11 cellular contexts compared by ENCODE assay signal in the genomic region with DNA sequence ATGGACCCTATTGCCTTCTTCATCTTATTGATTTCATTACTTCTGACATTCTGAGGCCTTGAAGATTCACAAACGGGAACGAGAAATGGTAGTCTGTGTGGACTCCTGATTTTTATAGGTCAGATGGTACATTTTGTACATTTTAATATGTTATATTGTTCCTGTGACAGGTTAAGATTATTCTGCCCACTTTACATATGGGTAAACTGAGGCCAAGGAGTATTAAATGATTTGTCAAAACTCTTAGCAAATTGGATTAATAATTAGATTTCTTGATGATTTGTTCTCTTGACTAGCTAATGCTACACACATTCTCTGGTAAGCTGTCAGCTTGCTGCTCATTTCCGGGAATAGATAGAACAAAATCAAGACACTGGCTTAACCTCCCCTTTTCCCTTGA. TPM values are rescaled to one million over a fixed set of nuclear protein-coding genes. Genes with fewer than 3 reads are reported as not detected.
A peak's percentile ranks its signal among the peaks of the same experiment; 100 is the strongest.
DNase-seq lines count a peak whose midpoint lies in the region; ATAC-seq, FAIRE-seq and TF ChIP-seq lines count a peak whose summit lies in the region.
"Had no signal": no experiment of that assay in that cellular context is flagged by ENCODE, and none has a peak within 500 bp of the region (broad histone marks: within the 10 kb centered on the region; RNA-seq: fewer than 3 reads in every experiment).

No MANE protein-coding gene starts in this region.

- CTCF ChIA-PET in HepG2 (lab: Yijun Ruan, JAX; ENCODE audit: low intra/inter-chr PET ratio, low total read pairs) = no interaction called here

- H3K4me1 ChIP-seq in HepG2 (ENCODE audit: insufficient read depth, low read length) = peaks cover 43% of the 10 kb centered on the region
- H3K4me1 ChIP-seq in right lobe of liver = peaks cover 0 to 13% (median 4%) of the 10 kb centered on the region in 4 donors
- H3K4me1 ChIP-seq in adipocyte (ENCODE audit: control insufficient read depth, insufficient read depth, low read length) = peaks cover 12% of the 10 kb centered on the region
- peaks cover 9 to 24% of the 10 kb centered on the region in 2 donors for H3K4me1 ChIP-seq in muscle layer of duodenum (ENCODE audit: control insufficient read depth in 1 of 2, insufficient read depth in 2 of 2, low read length in 2 of 2)
- H3K4me1 ChIP-seq in upper lobe of left lung = peaks cover 14 to 42% (median 16%) of the 10 kb centered on the region in 4 donors

- H3K27me3 ChIP-seq in HepG2 (ENCODE audit: control insufficient read depth in 1 of 2, insufficient read depth in 2 of 2, low read length in 2 of 2) = no peaks in the 10 kb centered on the region; a peak in 1 of 5 replicates
- no peaks in the 10 kb centered on the region for H3K27me3 ChIP-seq in right lobe of liver
- H3K27me3 ChIP-seq in adipocyte (replicated peaks; ENCODE audit: control insufficient read depth, insufficient read depth, low read length) = no peaks in the 10 kb centered on the region
- no peaks in the 10 kb centered on the region for H3K27me3 ChIP-seq in muscle layer of duodenum (ENCODE audit: low read depth, low read length)
- H3K27me3 ChIP-seq in upper lobe of left lung = no peaks in the 10 kb centered on the region

- peak overlapping the region in 1 of 3 experiments; percentile 80; a peak in 2 of 6 replicates for H3K4me3 ChIP-seq in HepG2 (replicated peaks in 1 of 3; ENCODE audit: insufficient read depth in 1 of 3, low read depth in 2 of 3, low read length in 3 of 3)
- H3K4me3 ChIP-seq in right lobe of liver = no peak overlapping the region
- H3K4me3 ChIP-seq in adipocyte (ENCODE audit: low read length) = peak overlapping the region; percentile 91
- H3K4me3 ChIP-seq in muscle layer of duodenum (ENCODE audit: low read depth in 1 of 2, low read length in 2 of 2) = peak overlapping the region; percentile 74 to 89
- H3K4me3 ChIP-seq in upper lobe of left lung = peak overlapping the region in 1 of 4 donors; percentile 85

- intact Hi-C loops in HepG2 (cut with micrococcal nuclease; ENCODE audit: unreplicated experiment) (no loop called here), right lobe of liver (cut with DNase I) (no loop called here)

- H3K36me3 ChIP-seq in HepG2 (replicated peaks in 1 of 2; ENCODE audit: control insufficient read depth in 1 of 2, insufficient read depth in 2 of 2, low read length in 2 of 2) = peaks cover 2 to 23% of the 10 kb centered on the region in 2 experiments
- peaks cover 0 to 36% (median 7%) of the 10 kb centered on the region in 4 donors for H3K36me3 ChIP-seq in right lobe of liver
- peaks cover 36% of the 10 kb centered on the region for H3K36me3 ChIP-seq in adipocyte (ENCODE audit: control insufficient read depth, insufficient read depth, low read length, severe bottlenecking)
- peaks cover 15 to 18% of the 10 kb centered on the region in 2 donors for H3K36me3 ChIP-seq in muscle layer of duodenum (ENCODE audit: control insufficient read depth in 1 of 2, insufficient read depth in 2 of 2, low read length in 2 of 2)
- peaks cover 4 to 36% (median 27%) of the 10 kb centered on the region in 4 donors for H3K36me3 ChIP-seq in upper lobe of left lung

- TF ChIP-seq EP300 in HepG2 (IDR thresholded peaks at IDR 0.05; ENCODE audit: low read depth in 2 of 2, low read length in 2 of 2) (no peak), HepG2 (CRISPR knock-in tag; IDR thresholded peaks at IDR 0.05; ENCODE audit: borderline replicate concordance) (no peak), upper lobe of left lung (IDR thresholded peaks at IDR 0.05) (no peak)

- H4K20me1 ChIP-seq in HepG2 (ENCODE audit: insufficient read depth, low read length) = peaks cover 4% of the 10 kb centered on the region; the same call in 1 of the 2 replicates

- no peak for TF ChIP-seq RAD21 in HepG2 (CRISPR knock-in tag; IDR thresholded peaks at IDR 0.05)

- WGBS in HepG2 (ENCODE audit: low lambda C conversion rate) = 94% methylated on average over 3 of the region's 3 CpGs
- WGBS in right lobe of liver (ENCODE audit: insufficient coverage, low coverage, low lambda C conversion rate, missing lambda C conversion rate) = 94% methylated on average over 3 of the region's 3 CpGs
- WGBS in upper lobe of left lung, 2 donors = 86 to 93% methylated on average over 3 of the region's 3 CpGs

- peak overlapping the region; percentile 97 for H3K4me2 ChIP-seq in HepG2 (ENCODE audit: low read depth, low read length)

- POLR2A ChIA-PET in HepG2 (lab: Yijun Ruan, JAX) = interaction anchor here (0.8 to 6.4 kb wide), 3 partner anchors 8 to 127 kb away, joined by 3 to 111 read pairs (median 4); a partner anchor contains a TSS

- no TSS peak for BruUV-seq in HepG2 (replicated peaks; lab: Mats Ljungman, UMichigan)

- TF ChIP-seq POLR2A in HepG2 (IDR thresholded peaks at IDR 0.05; ENCODE audit: insufficient read depth in 1 of 2, low read depth in 2 of 2, low read length in 2 of 2) = no peak
- TF ChIP-seq POLR2A in right lobe of liver (IDR thresholded peaks at IDR 0.05) = no peak
- no peak for TF ChIP-seq POLR2A in upper lobe of left lung (IDR thresholded peaks at IDR 0.05)

- H3K79me2 ChIP-seq in HepG2 (ENCODE audit: insufficient read depth, low read length) = peaks cover 34% of the 10 kb centered on the region

- ATAC-seq in HepG2 (no peak), right lobe of liver (no peak), upper lobe of left lung (ENCODE audit: low FRiP score in 2 of 2) (no peak), HG02981 (IDR thresholded peaks at IDR 0.05; ENCODE audit: unreplicated experiment) (no peak), GM21447 (IDR thresholded peaks at IDR 0.05; ENCODE audit: unreplicated experiment) (no peak)

- FAIRE-seq in HepG2 (lab: Jason Lieb, UNC) = no peak
- no peak for FAIRE-seq in GM19239 (lab: Jason Lieb, UNC)
- FAIRE-seq: kidney had no signal

- H3K9ac ChIP-seq in HepG2 (ENCODE audit: insufficient read depth, low read depth, low read length) (peak overlapping the region; percentile 99; the same call in 1 of the 2 replicates), adipocyte (ENCODE audit: low read length) (peak overlapping the region; percentile 98)

- TF ChIP-seq CTCF in HepG2 (CRISPR knock-in tag; IDR thresholded peaks at IDR 0.05) (no peak), right lobe of liver (IDR thresholded peaks at IDR 0.05) (no peak), upper lobe of left lung (IDR thresholded peaks at IDR 0.05) (no peak)

- in situ Hi-C loops in HepG2 (cut with HindIII; ENCODE audit: extremely low pct_ligation_motif_present, low pct_unique_long_range_greater_than_20kb) = no loop called here

- no peak overlapping the region for H3K27ac ChIP-seq in HepG2 (ENCODE audit: extremely low read length, insufficient read depth, low read length)
- no peak overlapping the region for H3K27ac ChIP-seq in right lobe of liver
- H3K27ac ChIP-seq in muscle layer of duodenum (ENCODE audit: low read length) = no peak overlapping the region
- peak overlapping the region in 3 of 4 donors; percentile 92 to 97 (median 95) for H3K27ac ChIP-seq in upper lobe of left lung

- H3K9me3 ChIP-seq in HepG2 (ENCODE audit: low read length) = no peaks in the 10 kb centered on the region
- H3K9me3 ChIP-seq in right lobe of liver = no peaks in the 10 kb centered on the region
- H3K9me3 ChIP-seq in adipocyte (ENCODE audit: control insufficient read depth, low read length) = no peaks in the 10 kb centered on the region
- H3K9me3 ChIP-seq in muscle layer of duodenum (ENCODE audit: control insufficient read depth in 1 of 2, low read length in 2 of 2) = no peaks in the 10 kb centered on the region
- no peaks in the 10 kb centered on the region for H3K9me3 ChIP-seq in upper lobe of left lung

- no peak overlapping the region for H2AFZ ChIP-seq in HepG2 (ENCODE audit: low read length)

- DNase-seq in HepG2 (ENCODE audit: low spot score) = no peak
- no peak for DNase-seq in right lobe of liver
- DNase-seq in adipocyte (ENCODE audit: low read depth) = no peak
- DNase-seq in upper lobe of left lung = no peak
- no peak for DNase-seq in GM19239 (ENCODE audit: insufficient read length, low spot score)
- DNase-seq: kidney; NCI-H2081; stimulated activated CD4-positive, alpha-beta T cell treated with anti-CD3 and anti-CD28 coated beads, Interleukin-4, amount 100 ng/mL, for 4 hours had no signal

RNA-seq across cellular contexts. Expression of a gene that starts 1.9 kb away (rescaled TPM):
- 26.9 and 28.5 TPM in 2 replicates for total RNA-seq in HepG2 (2016; rRNA removed; fragmentation: Illumina TruSeq; extraction: Trizol)
- 5.7 and 6.2 TPM in 2 replicates for total RNA-seq in HepG2 (2016; cell fraction: cytosol; rRNA removed; fragmentation: Illumina TruSeq; extraction: Trizol; ENCODE audit: low read depth)
- total RNA-seq in HepG2 (2016; cell fraction: insoluble cytoplasmic fraction; rRNA removed; fragmentation: Illumina TruSeq; extraction: Trizol) = 26.1 and 26.8 TPM in 2 replicates
- total RNA-seq in HepG2 (2016; cell fraction: membrane; rRNA removed; fragmentation: Illumina TruSeq; extraction: Trizol) = 22.1 and 22.4 TPM in 2 replicates
- total RNA-seq in HepG2 (2016; cell fraction: nucleus; rRNA removed; fragmentation: Illumina TruSeq; extraction: Trizol) = 19.0 and 21.2 TPM in 2 replicates
- polyA plus RNA-seq in HepG2 (2011; rRNA removed) = 28.1 and 30.1 TPM in 2 replicates
- 16.8 and 17.2 TPM in 2 replicates for polyA plus RNA-seq in HepG2 (2011; cell fraction: cytosol; rRNA removed)
- 46.4 and 53.9 TPM in 2 replicates for polyA plus RNA-seq in HepG2 (2011; cell fraction: nucleus; rRNA removed)
- polyA plus RNA-seq in HepG2 (2012) = 15.6 and 16.9 TPM in 2 replicates
- polyA plus RNA-seq in HepG2 (2016; cell fraction: cytosol; fragmentation: Illumina TruSeq; extraction: Trizol; ENCODE audit: low read depth) = 3.1 and 3.3 TPM in 2 replicates
- 22.4 and 24.1 TPM in 2 replicates for polyA plus RNA-seq in HepG2 (2016; cell fraction: insoluble cytoplasmic fraction; fragmentation: Illumina TruSeq; extraction: Trizol; ENCODE audit: low read depth)
- polyA plus RNA-seq in HepG2 (2016; cell fraction: membrane; fragmentation: Illumina TruSeq; extraction: Trizol; ENCODE audit: low read depth) = 11.4 TPM in 2 replicates
- polyA plus RNA-seq in HepG2 (2016; cell fraction: nucleus; fragmentation: Illumina TruSeq; extraction: Trizol; ENCODE audit: insufficient read depth, low read depth) = 29.0 and 31.0 TPM in 2 replicates
- 38.4 and 40.2 TPM in 2 replicates for polyA minus RNA-seq in HepG2 (2011; rRNA and poly(A)+ RNA removed; ENCODE audit: low replicate concordance)
- 15.7 TPM in 2 replicates for polyA minus RNA-seq in HepG2 (2011; cell fraction: cytosol; rRNA and poly(A)+ RNA removed)
- 34.9 and 47.7 TPM in 2 replicates for polyA minus RNA-seq in HepG2 (2011; cell fraction: nucleus; rRNA and poly(A)+ RNA removed)
- 10 to 100 TPM in 2 of 6 experiments, 1 to 10 TPM in 4; 7.2 to 15.8 (median 8.7) TPM for total RNA-seq in right lobe of liver
- 10 to 100 TPM; 15.8 to 71.2 (median 21.9) TPM for total RNA-seq in upper lobe of left lung

RNA-seq across cellular contexts. Expression of a gene that starts 8.4 kb away (rescaled TPM):
- total RNA-seq in HepG2 (2016; rRNA removed; fragmentation: Illumina TruSeq; extraction: Trizol) (27.6 and 44.1 TPM in 2 replicates), right lobe of liver (under 1 TPM in 3 of 6 experiments, not detected in 3; 0.18 to 0.43 (median 0.24) TPM), upper lobe of left lung (under 1 TPM in 4 of 6 donors, not detected in 2; 0.37 to 0.67 (median 0.54) TPM)
- 7.6 and 8.5 TPM in 2 replicates for total RNA-seq in HepG2 (2016; cell fraction: cytosol; rRNA removed; fragmentation: Illumina TruSeq; extraction: Trizol; ENCODE audit: low read depth)
- 26.9 and 38.3 TPM in 2 replicates for total RNA-seq in HepG2 (2016; cell fraction: insoluble cytoplasmic fraction; rRNA removed; fragmentation: Illumina TruSeq; extraction: Trizol)
- 9.4 and 10.9 TPM in 2 replicates for total RNA-seq in HepG2 (2016; cell fraction: membrane; rRNA removed; fragmentation: Illumina TruSeq; extraction: Trizol)
- total RNA-seq in HepG2 (2016; cell fraction: nucleus; rRNA removed; fragmentation: Illumina TruSeq; extraction: Trizol) = 18.6 and 19.2 TPM in 2 replicates
- polyA plus RNA-seq in HepG2 (2011; rRNA removed) = 11.8 and 17.7 TPM in 2 replicates
- 8.8 and 9.2 TPM in 2 replicates for polyA plus RNA-seq in HepG2 (2011; cell fraction: cytosol; rRNA removed)
- 7.0 and 10.3 TPM in 2 replicates for polyA plus RNA-seq in HepG2 (2011; cell fraction: nucleus; rRNA removed)
- polyA plus RNA-seq in HepG2 (2012) = 4.8 and 13.0 TPM in 2 replicates
- 2.5 and 3.0 TPM in 2 replicates for polyA plus RNA-seq in HepG2 (2016; cell fraction: cytosol; fragmentation: Illumina TruSeq; extraction: Trizol; ENCODE audit: low read depth)
- polyA plus RNA-seq in HepG2 (2016; cell fraction: insoluble cytoplasmic fraction; fragmentation: Illumina TruSeq; extraction: Trizol; ENCODE audit: low read depth) = 36.0 and 37.3 TPM in 2 replicates
- polyA plus RNA-seq in HepG2 (2016; cell fraction: membrane; fragmentation: Illumina TruSeq; extraction: Trizol; ENCODE audit: low read depth) = 4.0 and 4.5 TPM in 2 replicates
- 18.4 and 19.2 TPM in 2 replicates for polyA plus RNA-seq in HepG2 (2016; cell fraction: nucleus; fragmentation: Illumina TruSeq; extraction: Trizol; ENCODE audit: insufficient read depth, low read depth)
- 13.3 and 16.6 TPM in 2 replicates for polyA minus RNA-seq in HepG2 (2011; rRNA and poly(A)+ RNA removed; ENCODE audit: low replicate concordance)
- polyA minus RNA-seq in HepG2 (2011; cell fraction: cytosol; rRNA and poly(A)+ RNA removed) = 7.9 and 8.3 TPM in 2 replicates
- 14.5 and 16.0 TPM in 2 replicates for polyA minus RNA-seq in HepG2 (2011; cell fraction: nucleus; rRNA and poly(A)+ RNA removed)

RNA-seq across cellular contexts. Expression of a gene that starts 12.5 kb away (rescaled TPM):
- total RNA-seq in HepG2 (2016; rRNA removed; fragmentation: Illumina TruSeq; extraction: Trizol) = 34.3 and 47.7 TPM in 2 replicates
- total RNA-seq in HepG2 (2016; cell fraction: cytosol; rRNA removed; fragmentation: Illumina TruSeq; extraction: Trizol; ENCODE audit: low read depth) = 7.3 and 7.5 TPM in 2 replicates
- total RNA-seq in HepG2 (2016; cell fraction: insoluble cytoplasmic fraction; rRNA removed; fragmentation: Illumina TruSeq; extraction: Trizol) = 33.7 and 41.7 TPM in 2 replicates
- 14.6 and 15.4 TPM in 2 replicates for total RNA-seq in HepG2 (2016; cell fraction: membrane; rRNA removed; fragmentation: Illumina TruSeq; extraction: Trizol)
- total RNA-seq in HepG2 (2016; cell fraction: nucleus; rRNA removed; fragmentation: Illumina TruSeq; extraction: Trizol) = 31.3 and 31.9 TPM in 2 replicates
- polyA plus RNA-seq in HepG2 (2011; rRNA removed) = 19.6 and 19.7 TPM in 2 replicates
- 9.2 and 12.1 TPM in 2 replicates for polyA plus RNA-seq in HepG2 (2011; cell fraction: cytosol; rRNA removed)
- polyA plus RNA-seq in HepG2 (2011; cell fraction: nucleus; rRNA removed) = 20.4 and 21.1 TPM in 2 replicates
- 21.2 and 24.4 TPM in 2 replicates for polyA plus RNA-seq in HepG2 (2012)
- 1.5 TPM in 2 replicates for polyA plus RNA-seq in HepG2 (2016; cell fraction: cytosol; fragmentation: Illumina TruSeq; extraction: Trizol; ENCODE audit: low read depth)
- polyA plus RNA-seq in HepG2 (2016; cell fraction: insoluble cytoplasmic fraction; fragmentation: Illumina TruSeq; extraction: Trizol; ENCODE audit: low read depth) = 35.2 and 38.8 TPM in 2 replicates
- 5.1 and 6.0 TPM in 2 replicates for polyA plus RNA-seq in HepG2 (2016; cell fraction: membrane; fragmentation: Illumina TruSeq; extraction: Trizol; ENCODE audit: low read depth)
- 43.2 and 50.0 TPM in 2 replicates for polyA plus RNA-seq in HepG2 (2016; cell fraction: nucleus; fragmentation: Illumina TruSeq; extraction: Trizol; ENCODE audit: insufficient read depth, low read depth)
- 32.4 and 40.8 TPM in 2 replicates for polyA minus RNA-seq in HepG2 (2011; rRNA and poly(A)+ RNA removed; ENCODE audit: low replicate concordance)
- 26.1 and 30.4 TPM in 2 replicates for polyA minus RNA-seq in HepG2 (2011; cell fraction: cytosol; rRNA and poly(A)+ RNA removed)
- 37.2 and 39.4 TPM in 2 replicates for polyA minus RNA-seq in HepG2 (2011; cell fraction: nucleus; rRNA and poly(A)+ RNA removed)
- total RNA-seq in right lobe of liver = 10 to 100 TPM; 13.7 to 19.7 (median 18.3) TPM
- 100 to 1,000 TPM in 1 of 6 donors, 10 to 100 TPM in 5; 54.8 to 110 (median 56.8) TPM for total RNA-seq in upper lobe of left lung

Comparison
In these comparisons a context has a peak if more than half of its experiments do, and no peak if none do; other contexts are left out.
1. RNA of a gene that starts 8.4 kb away (total RNA-seq): 7.6 to 44.1 TPM in HepG2; 0.37 to 0.67 TPM in upper lobe of left lung and 0.18 to 0.43 TPM in right lobe of liver; every median in the first group is over 4 times any median in the second.
2. H3K27ac ChIP-seq: peak in upper lobe of left lung (3 of 4); none in HepG2 (single experiment), right lobe of liver (0 of 3) and muscle layer of duodenum (single experiment).
3. H3K4me3 ChIP-seq: peak in adipocyte (single experiment) and muscle layer of duodenum (2 of 2); none in right lobe of liver (0 of 3).